In genomic region chr11:113773092-113773415, GRCh38 we compare ENCODE assay signal across 1 cellular context.
TF ChIP-seq lines count a peak whose summit lies in the region.

No MANE protein-coding gene starts in this region.

TF ChIP-seq in K562, 482 proteins besides CTCF, POLR2A, EP300 and RAD21 (continued from another document):
- TF ChIP-seq, protein P1, sequence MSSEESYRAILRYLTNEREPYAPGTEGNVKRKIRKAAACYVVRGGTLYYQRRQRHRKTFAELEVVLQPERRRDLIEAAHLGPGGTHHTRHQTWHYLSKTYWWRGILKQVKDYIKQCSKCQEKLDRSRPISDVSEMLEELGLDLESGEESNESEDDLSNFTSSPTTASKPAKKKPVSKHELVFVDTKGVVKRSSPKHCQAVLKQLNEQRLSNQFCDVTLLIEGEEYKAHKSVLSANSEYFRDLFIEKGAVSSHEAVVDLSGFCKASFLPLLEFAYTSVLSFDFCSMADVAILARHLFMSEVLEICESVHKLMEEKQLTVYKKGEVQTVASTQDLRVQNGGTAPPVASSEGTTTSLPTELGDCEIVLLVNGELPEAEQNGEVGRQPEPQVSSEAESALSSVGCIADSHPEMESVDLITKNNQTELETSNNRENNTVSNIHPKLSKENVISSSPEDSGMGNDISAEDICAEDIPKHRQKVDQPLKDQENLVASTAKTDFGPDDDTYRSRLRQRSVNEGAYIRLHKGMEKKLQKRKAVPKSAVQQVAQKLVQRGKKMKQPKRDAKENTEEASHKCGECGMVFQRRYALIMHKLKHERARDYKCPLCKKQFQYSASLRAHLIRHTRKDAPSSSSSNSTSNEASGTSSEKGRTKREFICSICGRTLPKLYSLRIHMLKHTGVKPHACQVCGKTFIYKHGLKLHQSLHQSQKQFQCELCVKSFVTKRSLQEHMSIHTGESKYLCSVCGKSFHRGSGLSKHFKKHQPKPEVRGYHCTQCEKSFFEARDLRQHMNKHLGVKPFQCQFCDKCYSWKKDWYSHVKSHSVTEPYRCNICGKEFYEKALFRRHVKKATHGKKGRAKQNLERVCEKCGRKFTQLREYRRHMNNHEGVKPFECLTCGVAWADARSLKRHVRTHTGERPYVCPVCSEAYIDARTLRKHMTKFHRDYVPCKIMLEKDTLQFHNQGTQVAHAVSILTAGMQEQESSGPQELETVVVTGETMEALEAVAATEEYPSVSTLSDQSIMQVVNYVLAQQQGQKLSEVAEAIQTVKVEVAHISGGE (CRISPR knock-in tag; IDR thresholded peaks at IDR 0.05), result no peak
- TF ChIP-seq ZZZ3 (IDR thresholded peaks at IDR 0.05), result no peak
- no peak for TF ChIP-seq PTRF (tag; IDR thresholded peaks at IDR 0.05)
- TF ChIP-seq BACH1 (tag; IDR thresholded peaks at IDR 0.05), result no peak
- no peak for TF ChIP-seq ZNF561 (CRISPR knock-in tag; conservative IDR thresholded peaks at IDR 0.05)
- TF ChIP-seq DLX4 (CRISPR knock-in tag; IDR thresholded peaks at IDR 0.05), result no peak
- TF ChIP-seq SMARCA4 (IDR thresholded peaks at IDR 0.05), result 0 out of 2 replicates have a peak, but pooled peaks have one; percentile 20
- TF ChIP-seq HMG20A (CRISPR knock-in tag; conservative IDR thresholded peaks at IDR 0.05), result no peak
- TF ChIP-seq RBFOX2 (IDR thresholded peaks at IDR 0.05; ENCODE audit: low read depth, low read length), result no peak
- no peak for TF ChIP-seq MED1 (CRISPR knock-in tag; IDR thresholded peaks at IDR 0.05; ENCODE audit: borderline replicate concordance)
- TF ChIP-seq, protein P2, sequence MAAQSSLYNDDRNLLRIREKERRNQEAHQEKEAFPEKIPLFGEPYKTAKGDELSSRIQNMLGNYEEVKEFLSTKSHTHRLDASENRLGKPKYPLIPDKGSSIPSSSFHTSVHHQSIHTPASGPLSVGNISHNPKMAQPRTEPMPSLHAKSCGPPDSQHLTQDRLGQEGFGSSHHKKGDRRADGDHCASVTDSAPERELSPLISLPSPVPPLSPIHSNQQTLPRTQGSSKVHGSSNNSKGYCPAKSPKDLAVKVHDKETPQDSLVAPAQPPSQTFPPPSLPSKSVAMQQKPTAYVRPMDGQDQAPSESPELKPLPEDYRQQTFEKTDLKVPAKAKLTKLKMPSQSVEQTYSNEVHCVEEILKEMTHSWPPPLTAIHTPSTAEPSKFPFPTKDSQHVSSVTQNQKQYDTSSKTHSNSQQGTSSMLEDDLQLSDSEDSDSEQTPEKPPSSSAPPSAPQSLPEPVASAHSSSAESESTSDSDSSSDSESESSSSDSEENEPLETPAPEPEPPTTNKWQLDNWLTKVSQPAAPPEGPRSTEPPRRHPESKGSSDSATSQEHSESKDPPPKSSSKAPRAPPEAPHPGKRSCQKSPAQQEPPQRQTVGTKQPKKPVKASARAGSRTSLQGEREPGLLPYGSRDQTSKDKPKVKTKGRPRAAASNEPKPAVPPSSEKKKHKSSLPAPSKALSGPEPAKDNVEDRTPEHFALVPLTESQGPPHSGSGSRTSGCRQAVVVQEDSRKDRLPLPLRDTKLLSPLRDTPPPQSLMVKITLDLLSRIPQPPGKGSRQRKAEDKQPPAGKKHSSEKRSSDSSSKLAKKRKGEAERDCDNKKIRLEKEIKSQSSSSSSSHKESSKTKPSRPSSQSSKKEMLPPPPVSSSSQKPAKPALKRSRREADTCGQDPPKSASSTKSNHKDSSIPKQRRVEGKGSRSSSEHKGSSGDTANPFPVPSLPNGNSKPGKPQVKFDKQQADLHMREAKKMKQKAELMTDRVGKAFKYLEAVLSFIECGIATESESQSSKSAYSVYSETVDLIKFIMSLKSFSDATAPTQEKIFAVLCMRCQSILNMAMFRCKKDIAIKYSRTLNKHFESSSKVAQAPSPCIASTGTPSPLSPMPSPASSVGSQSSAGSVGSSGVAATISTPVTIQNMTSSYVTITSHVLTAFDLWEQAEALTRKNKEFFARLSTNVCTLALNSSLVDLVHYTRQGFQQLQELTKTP (IDR thresholded peaks at IDR 0.05; ENCODE audit: low read depth in 1 of 2, partially characterized antibody in 2 of 2), result peak in 1 of 2 experiments; percentile 22
- TF ChIP-seq SOX6 (IDR thresholded peaks at IDR 0.05), result no peak
- TF ChIP-seq MXD1 (CRISPR knock-in tag; IDR thresholded peaks at IDR 0.05; ENCODE audit: borderline replicate concordance, poor library complexity, severe bottlenecking), result no peak
- TF ChIP-seq SMARCA5 (IDR thresholded peaks at IDR 0.05), result peak; percentile 27; the same call in 1 of the 2 replicates
- TF ChIP-seq FOS (IDR thresholded peaks at IDR 0.05; ENCODE audit: extremely low read depth, insufficient read length), result no peak
- 0 out of 2 replicates have a peak, but pooled peaks have one; percentile 5 for TF ChIP-seq PML (IDR thresholded peaks at IDR 0.05; ENCODE audit: low read length)
- TF ChIP-seq, protein P3, sequence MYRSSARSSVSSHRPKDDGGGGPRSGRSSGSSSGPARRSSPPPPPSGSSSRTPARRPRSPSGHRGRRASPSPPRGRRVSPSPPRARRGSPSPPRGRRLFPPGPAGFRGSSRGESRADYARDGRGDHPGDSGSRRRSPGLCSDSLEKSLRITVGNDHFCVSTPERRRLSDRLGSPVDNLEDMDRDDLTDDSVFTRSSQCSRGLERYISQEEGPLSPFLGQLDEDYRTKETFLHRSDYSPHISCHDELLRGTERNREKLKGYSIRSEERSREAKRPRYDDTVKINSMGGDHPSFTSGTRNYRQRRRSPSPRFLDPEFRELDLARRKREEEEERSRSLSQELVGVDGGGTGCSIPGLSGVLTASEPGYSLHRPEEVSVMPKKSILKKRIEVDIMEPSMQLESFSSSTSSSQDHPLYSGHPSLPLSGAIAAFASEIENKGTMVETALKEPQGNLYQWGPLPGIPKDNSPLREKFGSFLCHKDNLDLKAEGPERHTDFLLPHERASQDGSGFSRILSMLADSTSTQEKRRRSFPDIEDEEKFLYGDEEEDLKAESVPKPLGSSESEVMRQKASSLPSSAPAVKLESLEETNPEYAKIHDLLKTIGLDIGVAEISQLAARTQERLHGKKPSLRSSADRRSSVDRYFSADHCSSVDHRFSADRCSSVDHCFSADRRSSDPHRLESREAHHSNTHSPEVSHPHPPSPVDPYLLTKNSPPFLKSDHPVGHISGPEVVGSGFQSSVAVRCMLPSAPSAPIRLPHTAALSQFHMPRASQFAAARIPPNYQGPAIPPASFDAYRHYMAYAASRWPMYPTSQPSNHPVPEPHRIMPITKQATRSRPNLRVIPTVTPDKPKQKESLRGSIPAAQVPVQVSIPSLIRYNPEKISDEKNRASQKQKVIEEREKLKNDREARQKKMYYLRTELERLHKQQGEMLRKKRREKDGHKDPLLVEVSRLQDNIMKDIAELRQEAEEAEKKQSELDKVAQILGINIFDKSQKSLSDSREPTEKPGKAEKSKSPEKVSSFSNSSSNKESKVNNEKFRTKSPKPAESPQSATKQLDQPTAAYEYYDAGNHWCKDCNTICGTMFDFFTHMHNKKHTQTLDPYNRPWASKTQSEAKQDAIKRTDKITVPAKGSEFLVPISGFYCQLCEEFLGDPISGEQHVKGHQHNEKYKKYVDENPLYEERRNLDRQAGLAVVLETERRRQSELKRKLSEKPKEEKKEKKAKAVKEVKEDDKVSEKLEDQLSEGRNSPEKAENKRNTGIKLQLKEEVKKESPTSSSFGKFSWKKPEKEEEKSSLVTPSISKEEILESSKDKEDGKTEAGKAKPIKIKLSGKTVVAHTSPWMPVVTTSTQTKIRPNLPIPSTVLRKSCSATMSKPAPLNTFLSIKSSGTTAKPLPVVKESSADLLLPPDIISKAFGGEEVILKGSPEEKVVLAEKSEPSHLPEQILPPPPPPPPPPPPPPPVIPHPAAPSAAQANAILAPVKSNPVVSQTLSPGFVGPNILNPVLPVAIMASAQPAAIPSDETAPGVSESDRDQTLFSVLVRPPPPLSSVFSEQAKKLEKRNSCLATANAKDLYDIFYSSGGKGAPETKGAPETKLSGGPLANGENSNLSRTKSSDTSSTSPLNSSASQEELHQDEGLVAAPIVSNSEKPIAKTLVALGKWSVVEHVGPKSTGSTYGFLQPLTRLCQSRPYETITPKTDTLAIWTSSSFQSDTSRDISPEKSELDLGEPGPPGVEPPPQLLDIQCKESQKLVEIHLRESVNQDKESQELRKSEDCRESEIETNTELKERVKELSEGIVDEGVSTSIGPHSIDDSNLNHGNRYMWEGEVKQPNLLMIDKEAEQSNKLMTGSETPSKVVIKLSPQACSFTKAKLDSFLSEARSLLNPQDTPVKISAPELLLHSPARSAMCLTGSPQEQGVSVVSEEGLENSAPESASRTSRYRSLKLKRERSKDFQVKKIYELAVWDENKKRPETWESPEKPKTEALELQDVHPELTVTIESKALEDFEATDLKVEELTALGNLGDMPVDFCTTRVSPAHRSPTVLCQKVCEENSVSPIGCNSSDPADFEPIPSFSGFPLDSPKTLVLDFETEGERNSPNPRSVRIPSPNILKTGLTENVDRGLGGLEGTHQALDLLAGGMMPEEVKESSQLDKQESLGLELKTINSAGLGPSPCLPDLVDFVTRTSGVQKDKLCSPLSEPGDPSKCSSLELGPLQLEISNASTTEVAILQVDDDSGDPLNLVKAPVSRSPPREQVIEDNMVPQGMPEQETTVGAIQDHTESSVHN (IDR thresholded peaks at IDR 0.05; ENCODE audit: borderline replicate concordance in 1 of 2, low read depth in 1 of 2), result no peak
- no peak for TF ChIP-seq PHF8 (IDR thresholded peaks at IDR 0.05; ENCODE audit: borderline replicate concordance, low read length)
- TF ChIP-seq EWSR1 (IDR thresholded peaks at IDR 0.05; ENCODE audit: borderline replicate concordance, low read depth, partially characterized antibody), result no peak
- 0 out of 4 replicates have a peak, but pooled peaks of 1 of the 2 experiments have one; percentile 42 for TF ChIP-seq TEAD1 (CRISPR knock-in tag; IDR thresholded peaks at IDR 0.05)
- TF ChIP-seq NFE2 (IDR thresholded peaks at IDR 0.05; ENCODE audit: low read depth), result no peak
- TF ChIP-seq, protein P4, sequence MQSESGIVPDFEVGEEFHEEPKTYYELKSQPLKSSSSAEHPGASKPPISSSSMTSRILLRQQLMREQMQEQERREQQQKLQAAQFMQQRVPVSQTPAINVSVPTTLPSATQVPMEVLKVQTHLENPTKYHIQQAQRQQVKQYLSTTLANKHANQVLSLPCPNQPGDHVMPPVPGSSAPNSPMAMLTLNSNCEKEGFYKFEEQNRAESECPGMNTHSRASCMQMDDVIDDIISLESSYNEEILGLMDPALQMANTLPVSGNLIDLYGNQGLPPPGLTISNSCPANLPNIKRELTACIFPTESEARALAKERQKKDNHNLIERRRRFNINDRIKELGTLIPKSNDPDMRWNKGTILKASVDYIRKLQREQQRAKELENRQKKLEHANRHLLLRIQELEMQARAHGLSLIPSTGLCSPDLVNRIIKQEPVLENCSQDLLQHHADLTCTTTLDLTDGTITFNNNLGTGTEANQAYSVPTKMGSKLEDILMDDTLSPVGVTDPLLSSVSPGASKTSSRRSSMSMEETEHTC (IDR thresholded peaks at IDR 0.05), result no peak
- TF ChIP-seq CHD2 (IDR thresholded peaks at IDR 0.05; ENCODE audit: low read depth, low read length), result no peak
- TF ChIP-seq CBX5 (IDR thresholded peaks at IDR 0.05; ENCODE audit: borderline replicate concordance, low read depth), result no peak
- TF ChIP-seq TCF15 (CRISPR knock-in tag; IDR thresholded peaks at IDR 0.05), result no peak
- no peak for TF ChIP-seq SNAPC5 (CRISPR knock-in tag; IDR thresholded peaks at IDR 0.05)
- TF ChIP-seq STAT5A (IDR thresholded peaks at IDR 0.05; ENCODE audit: borderline replicate concordance, low read length), result no peak
- no peak for TF ChIP-seq ZNF780A (CRISPR knock-in tag; IDR thresholded peaks at IDR 0.05)
- TF ChIP-seq ZFP91 (CRISPR knock-in tag; IDR thresholded peaks at IDR 0.05), result no peak
- TF ChIP-seq, protein P5, sequence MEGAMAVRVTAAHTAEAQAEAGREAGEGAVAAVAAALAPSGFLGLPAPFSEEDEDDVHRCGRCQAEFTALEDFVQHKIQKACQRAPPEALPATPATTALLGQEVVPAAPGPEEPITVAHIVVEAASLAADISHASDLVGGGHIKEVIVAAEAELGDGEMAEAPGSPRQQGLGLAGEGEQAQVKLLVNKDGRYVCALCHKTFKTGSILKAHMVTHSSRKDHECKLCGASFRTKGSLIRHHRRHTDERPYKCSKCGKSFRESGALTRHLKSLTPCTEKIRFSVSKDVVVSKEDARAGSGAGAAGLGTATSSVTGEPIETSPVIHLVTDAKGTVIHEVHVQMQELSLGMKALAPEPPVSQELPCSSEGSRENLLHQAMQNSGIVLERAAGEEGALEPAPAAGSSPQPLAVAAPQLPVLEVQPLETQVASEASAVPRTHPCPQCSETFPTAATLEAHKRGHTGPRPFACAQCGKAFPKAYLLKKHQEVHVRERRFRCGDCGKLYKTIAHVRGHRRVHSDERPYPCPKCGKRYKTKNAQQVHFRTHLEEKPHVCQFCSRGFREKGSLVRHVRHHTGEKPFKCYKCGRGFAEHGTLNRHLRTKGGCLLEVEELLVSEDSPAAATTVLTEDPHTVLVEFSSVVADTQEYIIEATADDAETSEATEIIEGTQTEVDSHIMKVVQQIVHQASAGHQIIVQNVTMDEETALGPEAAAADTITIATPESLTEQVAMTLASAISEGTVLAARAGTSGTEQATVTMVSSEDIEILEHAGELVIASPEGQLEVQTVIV (CRISPR knock-in tag; IDR thresholded peaks at IDR 0.05; ENCODE audit: borderline replicate concordance), result no peak
- no peak for TF ChIP-seq EGR1 (conservative IDR thresholded peaks at IDR 0.05)
